Comparison of ENCODE assay signal across 1 cellular context in genomic region chr2:11515441-11516071, GRCh38.
TF ChIP-seq lines count a peak whose summit lies in the region.

No MANE protein-coding gene starts in this region.

TF ChIP-seq in H1, 55 proteins besides CTCF, POLR2A, EP300 and RAD21:
- TF ChIP-seq JUN (IDR thresholded peaks at IDR 0.05; ENCODE audit: low read depth, low read length) (no peak), BACH1 (IDR thresholded peaks at IDR 0.05; ENCODE audit: low read length) (no peak), BRCA1 (IDR thresholded peaks at IDR 0.05; ENCODE audit: low read depth, low read length) (no peak), TBP (IDR thresholded peaks at IDR 0.05; ENCODE audit: low read depth, low read length) (no peak), POU5F1 (IDR thresholded peaks at IDR 0.05; ENCODE audit: low read depth, low read length) (no peak), KDM4A (IDR thresholded peaks at IDR 0.05; ENCODE audit: low read depth, low read length, severe bottlenecking) (no peak), ASH2L (IDR thresholded peaks at IDR 0.05; ENCODE audit: low read length) (no peak), CHD2 (IDR thresholded peaks at IDR 0.05; ENCODE audit: low read length) (no peak)
TF ChIP-seq in H1: peak in this region for 0.
